In the genomic region with DNA sequence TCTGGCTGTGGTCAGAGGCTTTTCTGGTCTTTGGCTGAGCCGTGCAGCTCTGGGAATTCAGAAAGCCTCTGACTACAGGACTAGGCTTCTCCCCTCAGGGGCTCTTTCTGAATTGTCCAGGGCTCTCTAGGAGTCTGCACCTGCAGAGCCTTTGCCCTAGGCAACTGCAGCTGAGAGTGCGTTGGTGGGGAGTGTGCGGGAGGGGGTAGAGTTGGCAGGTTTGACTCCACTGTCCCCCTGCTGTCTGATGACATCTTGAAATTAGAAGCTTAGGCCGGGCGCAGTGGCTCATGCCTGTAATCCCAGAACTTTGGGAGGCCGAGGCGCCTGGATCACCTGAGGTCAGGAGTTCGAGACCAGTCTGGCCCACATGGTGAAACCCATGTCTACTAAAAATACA, we compare ENCODE assay signal across 19 cellular contexts.
"Had no signal": no experiment of that assay in that cellular context is flagged by ENCODE, and none has a peak within 500 bp of the region (broad histone marks: within the 10 kb centered on the region; RNA-seq: fewer than 3 reads in every experiment).

No MANE protein-coding gene starts in this region.

- DNase-seq: activated CD4-positive, alpha-beta T cell treated with anti-CD3 and anti-CD28 coated beads for 36 hours; activated CD4-positive, alpha-beta T cell treated with anti-CD3 and anti-CD28 coated beads, Interleukin-2, amount 50 U/mL, for 48 hours; cerebellar nuclear complex; effector CD4-positive, alpha-beta T cell; gastrocnemius medialis; head of caudate nucleus; kidney glomerular epithelial cell; left ventricle myocardium inferior; mammary epithelial cell; midbrain; nephron progenitor cell; nucleus accumbens; stimulated activated CD4-positive, alpha-beta T cell treated with anti-CD3 and anti-CD28 coated beads, Interleukin-12 subunit alpha, Interleukin-12 subunit beta, amount 100 ng/mL, for 4 hours; stimulated activated CD4-positive, alpha-beta T cell treated with anti-CD3 and anti-CD28 coated beads, Interleukin-1b, Interleukin-23, amount 100 ng/mL, for 48 hours; stimulated activated naive CD4-positive, alpha-beta T cell treated with Interleukin-2 at 50 U/mL for 16 hours; substantia nigra; uterus had no signal

- H3K4me3 ChIP-seq: gastrocnemius medialis, left ventricle myocardium inferior, tibial nerve, uterus had no signal

- H3K27me3 ChIP-seq: gastrocnemius medialis, tibial nerve, uterus had no signal

- H3K36me3 ChIP-seq: gastrocnemius medialis, uterus had no signal

- H3K4me1 ChIP-seq: gastrocnemius medialis, left ventricle myocardium inferior, tibial nerve had no signal

- H3K9me3 ChIP-seq: gastrocnemius medialis, left ventricle myocardium inferior, tibial nerve, uterus had no signal

- H3K27ac ChIP-seq: gastrocnemius medialis, left ventricle myocardium inferior, tibial nerve, uterus had no signal

- ATAC-seq: activated CD4-positive, alpha-beta T cell treated with anti-CD3 and anti-CD28 coated beads for 36 hours; gastrocnemius medialis; WTC11 had no signal
